ENCODE assay signal across 21 cellular contexts in genomic region chr22:35600466-35600865, GRCh38. TPM values are rescaled to one million over a fixed set of nuclear protein-coding genes. Genes with fewer than 3 reads are reported as not detected.
"Had no signal": no experiment of that assay in that cellular context is flagged by ENCODE, and none has a peak within 500 bp of the region (broad histone marks: within the 10 kb centered on the region; RNA-seq: fewer than 3 reads in every experiment).

No MANE protein-coding gene starts in this region.

- DNase-seq: activated CD4-positive, alpha-beta T cell treated with anti-CD3 and anti-CD28 coated beads for 4 hours; activated CD8-positive, alpha-beta memory T cell treated with anti-CD3 and anti-CD28 coated beads, Interleukin-2, amount 50 U/mL, for 4 hours; activated CD8-positive, alpha-beta T cell treated with anti-CD3 and anti-CD28 coated beads for 36 hours; activated gamma-delta T cell treated with Interleukin-2 at 50 U/mL for 16 hours; activated T-cell treated with anti-CD3 and anti-CD28 coated beads, Interleukin-2, amount 50 U/mL, for 72 hours; effector CD4-positive, alpha-beta T cell; kidney glomerular epithelial cell; naive thymus-derived CD8-positive, alpha-beta T cell; occipital lobe; sigmoid colon; stimulated activated CD4-positive, alpha-beta T cell treated with anti-CD3 and anti-CD28 coated beads, Interleukin-12 subunit alpha, Interleukin-12 subunit beta, amount 100 ng/mL, for 4 hours; stimulated activated naive CD4-positive, alpha-beta T cell treated with Interleukin-2 at 50 U/mL for 16 hours; T-helper 9 cell had no signal

- H3K4me3 ChIP-seq: ascending aorta, coronary artery, lung, prostate gland, sigmoid colon had no signal

- H3K9me3 Mint-ChIP-seq: activated CD8-positive, alpha-beta T cell treated with anti-CD3 and anti-CD28 coated beads for 36 hours; activated T-cell treated with anti-CD3 and anti-CD28 coated beads, Interleukin-2, amount 50 U/mL, for 72 hours; naive thymus-derived CD8-positive, alpha-beta T cell; type B pancreatic cell had no signal

- H3K4me1 ChIP-seq: ascending aorta, prostate gland had no signal

- H3K4me3 Mint-ChIP-seq: activated CD8-positive, alpha-beta T cell treated with anti-CD3 and anti-CD28 coated beads for 36 hours; activated T-cell treated with anti-CD3 and anti-CD28 coated beads, Interleukin-2, amount 50 U/mL, for 72 hours; naive thymus-derived CD8-positive, alpha-beta T cell; type B pancreatic cell had no signal

- H3K36me3 Mint-ChIP-seq: naive thymus-derived CD8-positive, alpha-beta T cell; type B pancreatic cell had no signal

- H3K27me3 ChIP-seq: ascending aorta, sigmoid colon had no signal

- H3K27ac ChIP-seq: ascending aorta, coronary artery, prostate gland, sigmoid colon had no signal

- H3K27ac Mint-ChIP-seq: activated CD8-positive, alpha-beta T cell treated with anti-CD3 and anti-CD28 coated beads for 36 hours; activated T-cell treated with anti-CD3 and anti-CD28 coated beads, Interleukin-2, amount 50 U/mL, for 72 hours; naive thymus-derived CD8-positive, alpha-beta T cell; type B pancreatic cell had no signal

- H3K9me3 ChIP-seq: ascending aorta, prostate gland, sigmoid colon had no signal

- H3K27me3 Mint-ChIP-seq: type B pancreatic cell had no signal

- H3K36me3 ChIP-seq: ascending aorta, prostate gland, sigmoid colon had no signal

RNA-seq across cellular contexts. Expression of gene MB, which starts 16.7 kb away (rescaled TPM):
- total RNA-seq: activated CD8-positive, alpha-beta T cell treated with anti-CD3 and anti-CD28 coated beads for 36 hours; ascending aorta; endothelial cell of umbilical vein; frontal cortex; mononuclear cell; naive thymus-derived CD8-positive, alpha-beta T cell; occipital lobe had no signal

RNA-seq across cellular contexts. Expression of gene RASD2, which starts 59.8 kb away (rescaled TPM):
- total RNA-seq: activated CD8-positive, alpha-beta T cell treated with anti-CD3 and anti-CD28 coated beads for 36 hours; endothelial cell of umbilical vein; naive thymus-derived CD8-positive, alpha-beta T cell had no signal
